Comparison of ENCODE assay signal across 8 cellular contexts in genomic region chr2:157439792-157440186, GRCh38. TPM values are rescaled to one million over a fixed set of nuclear protein-coding genes. Genes with fewer than 3 reads are reported as not detected.
DNase-seq lines count a peak whose midpoint lies in the region; ATAC-seq and TF ChIP-seq lines count a peak whose summit lies in the region.

No MANE protein-coding gene starts in this region.

- peak overlapping the region; percentile 89 for H3K4me2 ChIP-seq in KMS-11

- peak overlapping the region; percentile 93 for H3K9ac ChIP-seq in KMS-11

- POLR2A ChIA-PET in activated naive CD8-positive, alpha-beta T cell treated with anti-CD3 and anti-CD28 coated beads, Interleukin-2, amount 10 ng/mL, durations not matched to agents 7 days and 5 days (lab: Charles Lee) = interaction anchor here (0.8 to 16.5 kb wide), 18 partner anchors 8 to 459 kb away, joined by 4 to 470 read pairs (median 12); no protein-coding TSS in a partner anchor
- POLR2A ChIA-PET in Caco-2 (lab: Charles Lee) = no interaction called here

- BruUV-seq in Caco-2 (replicated peaks; lab: Mats Ljungman, UMichigan) = no TSS peak

- TF ChIP-seq CTCF in GM12865 (IDR thresholded peaks at IDR 0.05; ENCODE audit: insufficient read depth, low read depth, low read length, missing control alignments) (no peak), KMS-11 (conservative IDR thresholded peaks at IDR 0.05; ENCODE audit: low read depth, low read length) (no peak), Caco-2 (IDR thresholded peaks at IDR 0.05; ENCODE audit: insufficient read depth in 1 of 2, low read depth in 1 of 2, low read length in 1 of 2, severe bottlenecking in 1 of 2, unreplicated experiment in 1 of 2) (no peak)

- no peak overlapping the region for H2AFZ ChIP-seq in KMS-11 (ENCODE audit: low read depth)

- no peaks in the 10 kb centered on the region for H3K9me3 Mint-ChIP-seq in activated naive CD8-positive, alpha-beta T cell treated with anti-CD3 and anti-CD28 coated beads, Interleukin-2, amount 10 ng/mL, durations not matched to agents 7 days and 5 days
- peaks cover 6% of the 10 kb centered on the region for H3K9me3 Mint-ChIP-seq in Caco-2 (ENCODE audit: unreplicated experiment)

- H3K79me2 ChIP-seq in KMS-11 (ENCODE audit: insufficient read depth, low read depth) = peaks cover 100% of the 10 kb centered on the region

- H3K4me1 ChIP-seq in KMS-11 (ENCODE audit: low read depth, poor library complexity, severe bottlenecking) (peaks cover 48% of the 10 kb centered on the region), urinary bladder (ENCODE audit: insufficient read depth) (no peaks in the 10 kb centered on the region), Caco-2 (no peaks in the 10 kb centered on the region)

- H3K9me3 ChIP-seq in Caco-2 = no peaks in the 10 kb centered on the region

- H3K27me3 Mint-ChIP-seq in activated naive CD8-positive, alpha-beta T cell treated with anti-CD3 and anti-CD28 coated beads, Interleukin-2, amount 10 ng/mL, durations not matched to agents 7 days and 5 days = no peaks in the 10 kb centered on the region
- H3K27me3 Mint-ChIP-seq in Caco-2 (ENCODE audit: insufficient read depth, unreplicated experiment) = peaks cover 3% of the 10 kb centered on the region

- peaks cover 27% of the 10 kb centered on the region for H3K4me1 Mint-ChIP-seq in activated naive CD8-positive, alpha-beta T cell treated with anti-CD3 and anti-CD28 coated beads, Interleukin-2, amount 10 ng/mL, durations not matched to agents 7 days and 5 days
- H3K4me1 Mint-ChIP-seq in Caco-2 (ENCODE audit: low read depth, unreplicated experiment) = peaks cover 5% of the 10 kb centered on the region

- WGBS in urinary bladder = 90% methylated on average over 1 of the region's 1 CpG

- H3K27ac ChIP-seq in KMS-11 = peak overlapping the region; percentile 89
- H3K27ac ChIP-seq in urinary bladder (ENCODE audit: low read depth) = no peak overlapping the region

- peak overlapping the region; percentile 99 for H3K4me3 ChIP-seq in GM12865 (ENCODE audit: low read depth, low read length)
- peak overlapping the region; percentile 97 for H3K4me3 ChIP-seq in KMS-11 (IDR thresholded peaks at IDR 0.05; ENCODE audit: insufficient read depth, low read depth, low read length)
- H3K4me3 ChIP-seq in urinary bladder (ENCODE audit: low read depth, low read length) = peak overlapping the region; percentile 28
- H3K4me3 ChIP-seq in Caco-2 (ENCODE audit: low read depth, low read length) = no peak overlapping the region

- peaks cover 57% of the 10 kb centered on the region for H4K20me1 ChIP-seq in KMS-11 (ENCODE audit: insufficient read depth)

- no peaks in the 10 kb centered on the region for H3K27me3 ChIP-seq in KMS-11 (ENCODE audit: insufficient read depth, low read depth)
- H3K27me3 ChIP-seq in Caco-2 (replicated peaks; ENCODE audit: control insufficient read depth, insufficient read depth, low read length) = no peaks in the 10 kb centered on the region

- peaks cover 4% of the 10 kb centered on the region; the same call in 1 of the 2 replicates for H3K36me3 ChIP-seq in KMS-11 (ENCODE audit: insufficient read depth)
- H3K36me3 ChIP-seq in urinary bladder (ENCODE audit: insufficient read depth) = no peaks in the 10 kb centered on the region
- H3K36me3 ChIP-seq in Caco-2 (ENCODE audit: control insufficient read depth, insufficient read depth, low read length) = no peaks in the 10 kb centered on the region

- peak overlapping the region; percentile 90 for H3K4me3 Mint-ChIP-seq in activated naive CD8-positive, alpha-beta T cell treated with anti-CD3 and anti-CD28 coated beads, Interleukin-2, amount 10 ng/mL, durations not matched to agents 7 days and 5 days
- no peak overlapping the region for H3K4me3 Mint-ChIP-seq in Caco-2 (ENCODE audit: unreplicated experiment)

- CTCF ChIA-PET in Caco-2 (lab: Charles Lee) = no interaction called here

- peaks cover 74% of the 10 kb centered on the region for H3K36me3 Mint-ChIP-seq in activated naive CD8-positive, alpha-beta T cell treated with anti-CD3 and anti-CD28 coated beads, Interleukin-2, amount 10 ng/mL, durations not matched to agents 7 days and 5 days
- no peaks in the 10 kb centered on the region for H3K36me3 Mint-ChIP-seq in Caco-2 (ENCODE audit: insufficient read depth, unreplicated experiment)

- intact Hi-C loops in Caco-2 (cut with micrococcal nuclease; ENCODE audit: unreplicated experiment) = no loop called here

- DNase-seq in GM12865 (ENCODE audit: low read depth) = peak; percentile 76
- no peak for DNase-seq in activated naive CD8-positive, alpha-beta T cell treated with anti-CD3 and anti-CD28 coated beads, Interleukin-2, amount 10 ng/mL, durations not matched to agents 7 days and 5 days
- no peak for DNase-seq in NCI-H510A (lab: John Stamatoyannopoulos, UW)
- no peak for DNase-seq in NCI-H1105 treated with DMSO at 0.1 percent for 48 hours (lab: John Stamatoyannopoulos, UW)
- no peak for DNase-seq in Caco-2

- peak overlapping the region; percentile 92 for H3K27ac Mint-ChIP-seq in activated naive CD8-positive, alpha-beta T cell treated with anti-CD3 and anti-CD28 coated beads, Interleukin-2, amount 10 ng/mL, durations not matched to agents 7 days and 5 days
- no peak overlapping the region for H3K27ac Mint-ChIP-seq in Caco-2 (ENCODE audit: unreplicated experiment)

- ATAC-seq in GM21423 (IDR thresholded peaks at IDR 0.05; ENCODE audit: unreplicated experiment) = peak; percentile 34
- peak; percentile 34 for ATAC-seq in activated naive CD8-positive, alpha-beta T cell treated with anti-CD3 and anti-CD28 coated beads, Interleukin-2, amount 10 ng/mL, durations not matched to agents 7 days and 5 days (ENCODE audit: low read depth)

RNA-seq across cellular contexts. Expression of gene CYTIP, which starts 4.1 kb away (rescaled TPM):
- 100 to 1,000 TPM; 233 to 238 TPM for total RNA-seq in activated naive CD8-positive, alpha-beta T cell treated with anti-CD3 and anti-CD28 coated beads, Interleukin-2, amount 10 ng/mL, durations not matched to agents 7 days and 5 days
- 3.4 TPM for total RNA-seq in urinary bladder
- polyA plus RNA-seq in urinary bladder = 3.5 TPM
- total RNA-seq in Caco-2 (2022) = 0.26 and 1.1 TPM in 2 replicates

Comparison
In these comparisons a context has a peak if more than half of its experiments do, and no peak if none do; other contexts are left out.
1. RNA of gene CYTIP, which starts 4.1 kb away (total RNA-seq): 233 to 238 TPM in activated naive CD8-positive, alpha-beta T cell treated with anti-CD3 and anti-CD28 coated beads, Interleukin-2, amount 10 ng/mL, durations not matched to agents 7 days and 5 days; 3.4 TPM in urinary bladder (single experiment) and 0.26 to 1.1 TPM in Caco-2; every median in the first group is over 10 times any median in the second.